ENCODE assay signal across 18 cellular contexts in the genomic region with DNA sequence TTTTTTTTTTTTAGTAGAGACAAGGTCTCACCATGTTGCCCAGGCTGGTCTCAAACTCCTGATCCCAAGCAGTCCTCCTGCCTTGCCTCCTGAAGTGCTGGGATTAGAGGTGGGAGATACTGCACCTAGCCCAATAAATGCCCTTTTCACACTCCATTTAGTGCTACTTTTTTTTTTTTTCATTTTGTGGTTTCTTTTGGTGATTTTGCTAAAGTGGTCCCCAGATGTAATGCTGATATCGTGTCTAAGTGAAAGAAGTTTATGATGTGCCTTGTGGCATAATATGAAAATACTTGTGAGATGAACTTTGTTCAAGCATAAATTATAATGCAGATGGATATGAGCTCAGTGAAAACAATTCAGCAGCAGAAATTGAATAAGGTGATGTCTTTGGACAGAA.
"Had no signal": no experiment of that assay in that cellular context is flagged by ENCODE, and none has a peak within 500 bp of the region (broad histone marks: within the 10 kb centered on the region; RNA-seq: fewer than 3 reads in every experiment).

No MANE protein-coding gene starts in this region.

- H3K4me2 ChIP-seq: hepatocyte had no signal

- ATAC-seq: activated CD4-positive, CD25-positive, alpha-beta regulatory T cell treated with anti-CD3 and anti-CD28 coated beads, Interleukin-2, amount 50 U/mL, for 24 hours; foreskin keratinocyte; left cardiac atrium; lower lobe of right lung; stimulated activated naive CD8-positive, alpha-beta T cell treated with anti-CD3 and anti-CD28 coated beads, Interleukin-15, Interleukin-2, amounts not matched to agents 100 U/mL and 50 U/mL, for 24 hours had no signal

- H2AFZ ChIP-seq: hepatocyte had no signal

- H3K27ac ChIP-seq: brain microvascular endothelial cell, colonic mucosa, foreskin keratinocyte, hepatocyte, lower lobe of right lung had no signal

- H3K27me3 Mint-ChIP-seq: activated CD4-positive, alpha-beta T cell treated with anti-CD3 and anti-CD28 coated beads, Interleukin-2, amount 10 ng/mL, durations not matched to agents 7 days and 5 days had no signal

- H3K4me3 Mint-ChIP-seq: activated CD4-positive, alpha-beta T cell treated with anti-CD3 and anti-CD28 coated beads, Interleukin-2, amount 10 ng/mL, durations not matched to agents 7 days and 5 days; activated T-helper 1 cell treated with anti-CD3 and anti-CD28 coated beads, Interleukin-12 subunit alpha, Interleukin-12 subunit beta, Interleukin-2, Interleukin-4 antibody, amounts not matched to agents 30 ng/mL and 10 ng/mL and 1 ng/mL, durations not matched to agents 14 hours and 24 hours and 36 hours; nephron had no signal

- H3K9me3 ChIP-seq: colonic mucosa, lower lobe of right lung, spleen had no signal

- H3K4me3 ChIP-seq: colonic mucosa, hepatocyte, lower lobe of right lung, spleen had no signal

- DNase-seq: activated CD4-positive, alpha-beta T cell treated with anti-CD3 and anti-CD28 coated beads, Interleukin-2, amount 10 ng/mL, durations not matched to agents 7 days and 5 days; activated T-cell treated with anti-CD3 and anti-CD28 coated beads for 4 hours; aorta; brain microvascular endothelial cell; central memory CD4-positive, alpha-beta T cell; colonic mucosa; foreskin keratinocyte; left cardiac atrium; lower lobe of right lung; nucleus accumbens; posterior cingulate gyrus; spleen; stimulated activated naive CD8-positive, alpha-beta T cell treated with anti-CD3 and anti-CD28 coated beads, Interleukin-15, Interleukin-2, amounts not matched to agents 100 U/mL and 50 U/mL, for 24 hours; trophoblast cell had no signal

- H3K4me1 ChIP-seq: colonic mucosa had no signal

- H3K27me3 ChIP-seq: brain microvascular endothelial cell, colonic mucosa, foreskin keratinocyte, hepatocyte, spleen had no signal

- H3K27ac Mint-ChIP-seq: activated CD4-positive, alpha-beta T cell treated with anti-CD3 and anti-CD28 coated beads, Interleukin-2, amount 10 ng/mL, durations not matched to agents 7 days and 5 days; activated T-helper 1 cell treated with anti-CD3 and anti-CD28 coated beads, Interleukin-12 subunit alpha, Interleukin-12 subunit beta, Interleukin-2, Interleukin-4 antibody, amounts not matched to agents 30 ng/mL and 10 ng/mL and 1 ng/mL, durations not matched to agents 14 hours and 24 hours and 36 hours; nephron had no signal

- H3K36me3 ChIP-seq: brain microvascular endothelial cell, colonic mucosa, lower lobe of right lung, spleen had no signal

- H3K79me2 ChIP-seq: hepatocyte had no signal
